ENCODE assay signal across 30 cellular contexts in genomic region chr9:114114364-114114763, GRCh38. TPM values are rescaled to one million over a fixed set of nuclear protein-coding genes. Genes with fewer than 3 reads are reported as not detected.
"Had no signal": no experiment of that assay in that cellular context is flagged by ENCODE, and none has a peak within 500 bp of the region (broad histone marks: within the 10 kb centered on the region; RNA-seq: fewer than 3 reads in every experiment).

No MANE protein-coding gene starts in this region.

- H3K9me3 Mint-ChIP-seq: activated naive CD4-positive, alpha-beta T cell treated with anti-CD3 and anti-CD28 coated beads, Interleukin-2, amount 50 U/mL, for 72 hours; activated T-helper 1 cell treated with anti-CD3 and anti-CD28 coated beads, Interleukin-12 subunit alpha, Interleukin-12 subunit beta, Interleukin-2, Interleukin-4 antibody, amounts not matched to agents 30 ng/mL and 10 ng/mL and 1 ng/mL, durations not matched to agents 14 hours and 24 hours and 36 hours; central memory CD8-positive, alpha-beta T cell; effector memory CD8-positive, alpha-beta T cell; naive thymus-derived CD4-positive, alpha-beta T cell; neural progenitor cell; T-helper 2 cell treated with Interferon-gamma antibody and Interleukin-4, amounts not matched to agents 5 μg/mL and 100 μg/mL, for 36 hours; type B pancreatic cell had no signal

- H3K36me3 Mint-ChIP-seq: activated naive CD4-positive, alpha-beta T cell treated with anti-CD3 and anti-CD28 coated beads, Interleukin-2, amount 50 U/mL, for 72 hours; naive thymus-derived CD4-positive, alpha-beta T cell; neural progenitor cell; stimulated activated naive B cell treated with anti-CD40 and anti-IgM and Interleukin-4, amounts not matched to agents 10 μg/mL and 1 μg/mL and 100 μg/mL, for 72 hours; type B pancreatic cell had no signal

- H3K36me3 ChIP-seq: colonic mucosa, esophagus muscularis mucosa, gastroesophageal sphincter, neural progenitor cell, right lobe of liver, vagina, WERI-Rb-1 had no signal

- DNase-seq: activated CD4-positive, alpha-beta T cell treated with anti-CD3 and anti-CD28 coated beads, Interleukin-2, amount 50 U/mL, for 1 hour; activated CD4-positive, CD25-positive, alpha-beta regulatory T cell treated with anti-CD3 and anti-CD28 coated beads, Interleukin-2, amount 50 U/mL, for 72 hours; activated CD8-positive, alpha-beta T cell treated with anti-CD3 and anti-CD28 coated beads, Interleukin-2, amount 10 ng/mL, durations not matched to agents 7 days and 5 days; activated gamma-delta T cell; colonic mucosa; dorsolateral prefrontal cortex; effector memory CD8-positive, alpha-beta T cell; head of caudate nucleus; islet precursor cell; naive thymus-derived CD4-positive, alpha-beta T cell; right lobe of liver; small intestine; stimulated activated CD4-positive, alpha-beta T cell treated with anti-CD3 and anti-CD28 coated beads, Interleukin-2, amount 100 ng/mL, for 24 hours; stimulated activated naive B cell treated with anti-CD40 and anti-IgM and Interleukin-4, amounts not matched to agents 10 μg/mL and 1 μg/mL and 100 μg/mL, for 72 hours; testis; WERI-Rb-1 had no signal

- H3K27ac Mint-ChIP-seq: activated CD8-positive, alpha-beta T cell treated with anti-CD3 and anti-CD28 coated beads, Interleukin-2, amount 10 ng/mL, durations not matched to agents 7 days and 5 days; activated naive CD4-positive, alpha-beta T cell treated with anti-CD3 and anti-CD28 coated beads, Interleukin-2, amount 50 U/mL, for 72 hours; activated T-helper 1 cell treated with anti-CD3 and anti-CD28 coated beads, Interleukin-12 subunit alpha, Interleukin-12 subunit beta, Interleukin-2, Interleukin-4 antibody, amounts not matched to agents 30 ng/mL and 10 ng/mL and 1 ng/mL, durations not matched to agents 14 hours and 24 hours and 36 hours; effector memory CD8-positive, alpha-beta T cell; naive thymus-derived CD4-positive, alpha-beta T cell; neural progenitor cell; stimulated activated naive B cell treated with anti-CD40 and anti-IgM and Interleukin-4, amounts not matched to agents 10 μg/mL and 1 μg/mL and 100 μg/mL, for 72 hours; T-helper 2 cell treated with Interferon-gamma antibody and Interleukin-4, amounts not matched to agents 5 μg/mL and 100 μg/mL, for 36 hours; type B pancreatic cell had no signal

- H3K4me3 Mint-ChIP-seq: activated CD8-positive, alpha-beta T cell treated with anti-CD3 and anti-CD28 coated beads, Interleukin-2, amount 10 ng/mL, durations not matched to agents 7 days and 5 days; activated T-helper 1 cell treated with anti-CD3 and anti-CD28 coated beads, Interleukin-12 subunit alpha, Interleukin-12 subunit beta, Interleukin-2, Interleukin-4 antibody, amounts not matched to agents 30 ng/mL and 10 ng/mL and 1 ng/mL, durations not matched to agents 14 hours and 24 hours and 36 hours; central memory CD8-positive, alpha-beta T cell; effector memory CD8-positive, alpha-beta T cell; naive thymus-derived CD4-positive, alpha-beta T cell; neural progenitor cell; stimulated activated naive B cell treated with anti-CD40 and anti-IgM and Interleukin-4, amounts not matched to agents 10 μg/mL and 1 μg/mL and 100 μg/mL, for 72 hours; T-helper 2 cell treated with Interferon-gamma antibody and Interleukin-4, amounts not matched to agents 5 μg/mL and 100 μg/mL, for 36 hours; type B pancreatic cell had no signal

- H3K27me3 ChIP-seq: colonic mucosa, neural progenitor cell, right lobe of liver, testis, vagina had no signal

- H3K4me2 ChIP-seq: neural progenitor cell had no signal

- H3K9ac ChIP-seq: neural progenitor cell had no signal

- H3K27ac ChIP-seq: colonic mucosa, dorsolateral prefrontal cortex, gastroesophageal sphincter, neural progenitor cell, right lobe of liver, vagina, WERI-Rb-1 had no signal

- ATAC-seq: activated CD8-positive, alpha-beta T cell treated with anti-CD3 and anti-CD28 coated beads, Interleukin-2, amount 10 ng/mL, durations not matched to agents 7 days and 5 days; activated naive CD4-positive, alpha-beta T cell treated with anti-CD3 and anti-CD28 coated beads, Interleukin-2, amount 50 U/mL, for 72 hours; effector memory CD8-positive, alpha-beta T cell; gastroesophageal sphincter; naive thymus-derived CD4-positive, alpha-beta T cell; right lobe of liver; stimulated activated naive B cell treated with anti-CD40 and anti-IgM and Interleukin-4, amounts not matched to agents 10 μg/mL and 1 μg/mL and 100 μg/mL, for 72 hours had no signal

- H3K9me3 ChIP-seq: colonic mucosa, esophagus muscularis mucosa, gastroesophageal sphincter, right lobe of liver, testis, vagina had no signal

- H3K4me1 Mint-ChIP-seq: central memory CD8-positive, alpha-beta T cell; naive thymus-derived CD4-positive, alpha-beta T cell; stimulated activated naive B cell treated with anti-CD40 and anti-IgM and Interleukin-4, amounts not matched to agents 10 μg/mL and 1 μg/mL and 100 μg/mL, for 72 hours had no signal

- H3K4me1 ChIP-seq: colonic mucosa had no signal

- H3K4me3 ChIP-seq: colonic mucosa, dorsolateral prefrontal cortex, esophagus muscularis mucosa, gastroesophageal sphincter, lung, neural progenitor cell, right lobe of liver, testis, vagina had no signal

- H2AFZ ChIP-seq: neural progenitor cell had no signal

RNA-seq across cellular contexts. Expression of gene KIF12, which starts 15.3 kb away (rescaled TPM):
- total RNA-seq: activated CD8-positive, alpha-beta T cell treated with anti-CD3 and anti-CD28 coated beads, Interleukin-2, amount 10 ng/mL, durations not matched to agents 7 days and 5 days; activated naive CD4-positive, alpha-beta T cell treated with anti-CD3 and anti-CD28 coated beads, Interleukin-2, amount 50 U/mL, for 72 hours; activated T-helper 1 cell treated with anti-CD3 and anti-CD28 coated beads, Interleukin-12 subunit alpha, Interleukin-12 subunit beta, Interleukin-2, Interleukin-4 antibody, amounts not matched to agents 30 ng/mL and 10 ng/mL and 1 ng/mL, durations not matched to agents 14 hours and 24 hours and 36 hours; aorta; esophagus muscularis mucosa; gastroesophageal sphincter; naive thymus-derived CD4-positive, alpha-beta T cell; vagina had no signal
- polyA plus RNA-seq: naive thymus-derived CD4-positive, alpha-beta T cell had no signal

RNA-seq across cellular contexts. Expression of gene AMBP, which starts 36.3 kb away (rescaled TPM):
- total RNA-seq: activated CD8-positive, alpha-beta T cell treated with anti-CD3 and anti-CD28 coated beads, Interleukin-2, amount 10 ng/mL, durations not matched to agents 7 days and 5 days; activated naive CD4-positive, alpha-beta T cell treated with anti-CD3 and anti-CD28 coated beads, Interleukin-2, amount 50 U/mL, for 72 hours; activated T-helper 1 cell treated with anti-CD3 and anti-CD28 coated beads, Interleukin-12 subunit alpha, Interleukin-12 subunit beta, Interleukin-2, Interleukin-4 antibody, amounts not matched to agents 30 ng/mL and 10 ng/mL and 1 ng/mL, durations not matched to agents 14 hours and 24 hours and 36 hours; aorta; endothelial cell of umbilical vein; esophagus muscularis mucosa; gastroesophageal sphincter; naive thymus-derived CD4-positive, alpha-beta T cell; omental fat pad; pulmonary artery endothelial cell; vagina had no signal
- polyA plus RNA-seq: endothelial cell of umbilical vein; naive thymus-derived CD4-positive, alpha-beta T cell had no signal

RNA-seq across cellular contexts. Expression of gene COL27A1, which starts 41.0 kb away (rescaled TPM):
- polyA plus RNA-seq: naive thymus-derived CD4-positive, alpha-beta T cell had no signal
